ENCODE assay signal across 35 cellular contexts in genomic region chr6:3587660-3588059, GRCh38.
"Had no signal": no experiment of that assay in that cellular context is flagged by ENCODE, and none has a peak within 500 bp of the region (broad histone marks: within the 10 kb centered on the region; RNA-seq: fewer than 3 reads in every experiment).

No MANE protein-coding gene starts in this region.

- H3K36me3 ChIP-seq: MG63 had no signal

- H3K9ac ChIP-seq: KMS-11 had no signal

- DNase-seq: Karpas-422, Kasumi-1, KG1, MG63, MM.1S, MV-4-11, NCI-H1048, NCI-H1092, NCI-H1092 treated with DMSO at 0.1 percent for 48 hours, NCI-H1105, NCI-H1105 treated with DMSO at 0.1 percent for 48 hours, NCI-H1417, NCI-H1417 treated with DMSO at 0.1 percent for 48 hours, NCI-H1436, NCI-H1436 treated with DMSO at 0.1 percent for 48 hours, NCI-H146, NCI-H1694, NCI-H1694 treated with DMSO at 0.1 percent for 48 hours, NCI-H187, NCI-H187 treated with DMSO at 0.1 percent for 48 hours, NCI-H1930, NCI-H2029 treated with DMSO at 0.1 percent for 48 hours, NCI-H2081, NCI-H2081 treated with DMSO at 0.1 percent for 48 hours, NCI-H2107, NCI-H2171, NCI-H2171 treated with DMSO at 0.1 percent for 48 hours, NCI-H2227 treated with DMSO at 0.1 percent for 48 hours, NCI-H226, NCI-H345, NCI-H446, NCI-H446 treated with DMSO at 0.1 percent for 48 hours, NCI-H510A, NCI-H510A treated with DMSO at 0.1 percent for 48 hours had no signal

- H3K4me3 ChIP-seq: MG63 had no signal

- H3K27me3 ChIP-seq: MG63 had no signal

- H3K27ac ChIP-seq: KMS-11 had no signal

- H3K4me2 ChIP-seq: KMS-11 had no signal

- H3K9me3 ChIP-seq: MG63 had no signal
